In the genomic region with DNA sequence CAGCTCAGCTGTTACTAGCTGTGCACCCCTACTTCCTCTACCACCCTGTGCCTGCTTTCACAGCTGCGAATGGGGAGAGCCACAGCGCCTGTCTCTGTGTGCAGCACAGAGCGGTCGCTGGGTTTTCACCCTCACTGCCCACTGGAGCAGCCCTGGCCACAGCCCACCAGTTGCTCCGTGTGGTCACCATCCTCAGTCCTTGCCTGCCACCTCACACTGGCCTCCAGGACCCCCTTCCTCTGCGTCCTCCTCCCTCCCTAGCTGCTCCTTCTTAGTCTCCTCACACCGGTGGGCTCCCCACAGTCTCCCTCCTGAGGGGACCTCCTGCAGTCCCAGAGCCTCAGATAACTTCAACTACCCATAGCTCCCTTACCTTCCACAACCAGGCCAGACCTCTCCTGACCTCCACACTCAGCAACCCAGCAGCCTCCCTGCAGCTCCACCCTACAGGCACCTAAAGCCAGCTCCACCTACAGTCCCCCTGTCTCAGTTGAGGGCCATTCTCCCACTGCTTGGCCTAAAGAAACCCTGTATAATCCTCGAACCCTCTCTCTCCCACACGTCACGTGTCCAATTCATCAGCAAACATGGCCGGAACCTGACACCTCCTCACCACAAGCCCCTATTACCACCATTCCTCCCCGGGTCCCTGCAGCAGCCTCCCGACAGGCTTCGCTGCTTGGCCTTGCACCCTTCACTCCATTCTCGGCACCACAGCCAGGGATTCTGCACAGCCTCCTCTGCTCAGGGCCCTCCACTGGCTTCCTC, we compare ENCODE assay signal across 1 cellular context.
TF ChIP-seq lines count a peak whose summit lies in the region.

No MANE protein-coding gene starts in this region.

TF ChIP-seq in HCT116, 20 proteins besides CTCF, POLR2A, EP300 and RAD21 (continued from another document):
- TF ChIP-seq, protein P1, sequence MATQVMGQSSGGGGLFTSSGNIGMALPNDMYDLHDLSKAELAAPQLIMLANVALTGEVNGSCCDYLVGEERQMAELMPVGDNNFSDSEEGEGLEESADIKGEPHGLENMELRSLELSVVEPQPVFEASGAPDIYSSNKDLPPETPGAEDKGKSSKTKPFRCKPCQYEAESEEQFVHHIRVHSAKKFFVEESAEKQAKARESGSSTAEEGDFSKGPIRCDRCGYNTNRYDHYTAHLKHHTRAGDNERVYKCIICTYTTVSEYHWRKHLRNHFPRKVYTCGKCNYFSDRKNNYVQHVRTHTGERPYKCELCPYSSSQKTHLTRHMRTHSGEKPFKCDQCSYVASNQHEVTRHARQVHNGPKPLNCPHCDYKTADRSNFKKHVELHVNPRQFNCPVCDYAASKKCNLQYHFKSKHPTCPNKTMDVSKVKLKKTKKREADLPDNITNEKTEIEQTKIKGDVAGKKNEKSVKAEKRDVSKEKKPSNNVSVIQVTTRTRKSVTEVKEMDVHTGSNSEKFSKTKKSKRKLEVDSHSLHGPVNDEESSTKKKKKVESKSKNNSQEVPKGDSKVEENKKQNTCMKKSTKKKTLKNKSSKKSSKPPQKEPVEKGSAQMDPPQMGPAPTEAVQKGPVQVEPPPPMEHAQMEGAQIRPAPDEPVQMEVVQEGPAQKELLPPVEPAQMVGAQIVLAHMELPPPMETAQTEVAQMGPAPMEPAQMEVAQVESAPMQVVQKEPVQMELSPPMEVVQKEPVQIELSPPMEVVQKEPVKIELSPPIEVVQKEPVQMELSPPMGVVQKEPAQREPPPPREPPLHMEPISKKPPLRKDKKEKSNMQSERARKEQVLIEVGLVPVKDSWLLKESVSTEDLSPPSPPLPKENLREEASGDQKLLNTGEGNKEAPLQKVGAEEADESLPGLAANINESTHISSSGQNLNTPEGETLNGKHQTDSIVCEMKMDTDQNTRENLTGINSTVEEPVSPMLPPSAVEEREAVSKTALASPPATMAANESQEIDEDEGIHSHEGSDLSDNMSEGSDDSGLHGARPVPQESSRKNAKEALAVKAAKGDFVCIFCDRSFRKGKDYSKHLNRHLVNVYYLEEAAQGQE (IDR thresholded peaks at IDR 0.05; ENCODE audit: low read depth), result no peak
- TF ChIP-seq ELF1 (IDR thresholded peaks at IDR 0.05; ENCODE audit: borderline replicate concordance, low read depth) (no peak), YY1 (IDR thresholded peaks at IDR 0.05; ENCODE audit: extremely low read depth, insufficient replicate concordance, low read depth, low read length) (no peak)
